21 cellular contexts compared by ENCODE assay signal in genomic region chr1:230832466-230832865, GRCh38. TPM values are rescaled to one million over a fixed set of nuclear protein-coding genes. Genes with fewer than 3 reads are reported as not detected.
DNase-seq lines count a peak whose midpoint lies in the region; ATAC-seq and TF ChIP-seq lines count a peak whose summit lies in the region.
"Had no signal": no experiment of that assay in that cellular context is flagged by ENCODE, and none has a peak within 500 bp of the region (broad histone marks: within the 10 kb centered on the region; RNA-seq: fewer than 3 reads in every experiment).

No MANE protein-coding gene starts in this region.

- no peaks in the 10 kb centered on the region for H3K27me3 ChIP-seq in foreskin keratinocyte

- peak; percentile 46 for ATAC-seq in foreskin keratinocyte
- no peak for ATAC-seq in HG03039 (IDR thresholded peaks at IDR 0.05; ENCODE audit: unreplicated experiment)
- ATAC-seq in HG02623 (IDR thresholded peaks at IDR 0.05; ENCODE audit: unreplicated experiment), result no peak
- ATAC-seq: activated CD4-positive, alpha-beta T cell treated with anti-CD3 and anti-CD28 coated beads for 36 hours; activated T-cell treated with anti-CD3 and anti-CD28 coated beads, Interleukin-2, amount 50 U/mL, for 4 hours; left lobe of liver; naive thymus-derived CD8-positive, alpha-beta T cell had no signal

- DNase-seq in AG20443 (ENCODE audit: low spot score) (peak; percentile 61), HT1080 (ENCODE audit: low read depth) (peak; percentile 23), cardiac fibroblast (ENCODE audit: low read depth in 2 of 2) (peak; percentile 34 to 56), foreskin keratinocyte (peak in 1 of 2 donors; percentile 9), cerebellar nuclear complex (lab: John Stamatoyannopoulos, UW) (no peak), GM10266 (ENCODE audit: extremely low spot score) (no peak)
- DNase-seq: ACHN; activated CD4-positive, alpha-beta T cell treated with anti-CD3 and anti-CD28 coated beads for 36 hours; activated naive CD4-positive, alpha-beta T cell treated with Interleukin-2 at 50 U/mL for 16 hours; activated T-cell treated with anti-CD3 and anti-CD28 coated beads, Interleukin-2, amount 50 U/mL, for 4 hours; C1 segment of cervical spinal cord; Calu3; hippocampal formation; naive thymus-derived CD8-positive, alpha-beta T cell; NCI-H1694 treated with DMSO at 0.1 percent for 48 hours; stimulated activated CD4-positive, alpha-beta T cell treated with anti-CD3 and anti-CD28 coated beads, Interleukin-4, amount 100 ng/mL, for 24 hours; stimulated activated naive CD4-positive, alpha-beta T cell had no signal

- H3K4me1 ChIP-seq in foreskin keratinocyte, result no peaks in the 10 kb centered on the region

- no peak overlapping the region for H3K27ac ChIP-seq in foreskin keratinocyte
- H3K27ac ChIP-seq: KMS-11 had no signal

- H3K4me3 ChIP-seq in cardiac fibroblast (replicated peaks in 1 of 2; ENCODE audit: low read depth in 2 of 2, low read length in 2 of 2), result no peak overlapping the region

- TF ChIP-seq CTCF in cardiac fibroblast (IDR thresholded peaks at IDR 0.05; ENCODE audit: low read depth, low read length), result no peak
- TF ChIP-seq CTCF in foreskin keratinocyte (conservative IDR thresholded peaks at IDR 0.05), result no peak
- no peak for TF ChIP-seq CTCF in GM10266 (IDR thresholded peaks at IDR 0.05; ENCODE audit: control insufficient read depth, insufficient read depth, low read depth, missing control alignments)

RNA-seq across cellular contexts. Expression of gene C1orf198, which starts 35.9 kb away (rescaled TPM):
- total RNA-seq in HT1080 (2014; rRNA removed; shearing (Covaris generic)), result 15.8 and 17.0 TPM in 2 replicates
- polyA plus RNA-seq in HT1080 (2015; cell fraction: cytosol; rRNA removed), result 15.9 and 17.6 TPM in 2 replicates
- 12.8 and 14.1 TPM in 2 replicates for polyA plus RNA-seq in HT1080 (2015; cell fraction: nucleus; rRNA removed)
- 10.2 and 11.2 TPM in 2 replicates for total RNA-seq in foreskin keratinocyte
- 5.4 TPM in 2 replicates for polyA plus RNA-seq in foreskin keratinocyte

Comparison
In these comparisons a context has a peak if more than half of its experiments do, and no peak if none do; other contexts are left out.
1. DNase-seq: peak in AG20443 (single experiment), HT1080 (single experiment) and cardiac fibroblast (2 of 2); none in cerebellar nuclear complex (0 of 2) and GM10266 (single experiment).